Comparison of ENCODE assay signal across 18 cellular contexts in the genomic region with DNA sequence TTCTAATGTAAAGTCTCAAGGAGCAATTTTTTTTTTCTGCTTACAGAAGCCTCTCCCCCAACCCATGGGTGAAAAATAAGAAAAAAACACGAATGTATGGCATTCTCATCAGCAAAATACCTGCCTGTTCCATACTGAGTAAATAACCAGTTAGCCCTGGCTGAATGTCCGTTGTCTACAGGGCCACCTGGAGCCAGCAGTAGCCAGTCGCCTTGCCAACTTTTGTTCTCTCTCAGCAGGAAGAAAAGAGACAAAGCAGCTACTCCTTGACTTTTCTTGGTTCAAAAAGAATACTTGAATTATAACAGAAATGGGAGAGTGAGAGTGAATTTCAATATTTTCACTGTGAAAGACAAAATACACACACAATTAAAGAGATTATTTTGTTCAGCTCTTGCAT.
"Had no signal": no experiment of that assay in that cellular context is flagged by ENCODE, and none has a peak within 500 bp of the region (broad histone marks: within the 10 kb centered on the region; RNA-seq: fewer than 3 reads in every experiment).

No MANE protein-coding gene starts in this region.

- DNase-seq: activated CD4-positive, alpha-beta T cell treated with anti-CD3 and anti-CD28 coated beads, Interleukin-2, amount 10 ng/mL, durations not matched to agents 7 days and 5 days; activated CD4-positive, CD25-positive, alpha-beta regulatory T cell; activated CD8-positive, alpha-beta memory T cell treated with anti-CD3 and anti-CD28 coated beads, Interleukin-2, amount 50 U/mL, for 48 hours; activated naive CD8-positive, alpha-beta T cell treated with anti-CD3 and anti-CD28 coated beads for 36 hours; anterior cingulate cortex; brain microvascular endothelial cell; effector CD4-positive, alpha-beta T cell; foreskin fibroblast; hippocampal formation; left cardiac atrium; lower lobe of right lung; nephron progenitor cell; psoas muscle; right lobe of liver; trophoblast cell had no signal

- H3K27ac ChIP-seq: brain microvascular endothelial cell, coronary artery, lower lobe of right lung, psoas muscle, right lobe of liver, suprapubic skin had no signal

- H3K27me3 ChIP-seq: brain microvascular endothelial cell, right lobe of liver, suprapubic skin had no signal

- ATAC-seq: left cardiac atrium, lower lobe of right lung, psoas muscle, right lobe of liver had no signal

- H3K9me3 ChIP-seq: lower lobe of right lung, psoas muscle, right lobe of liver, suprapubic skin had no signal

- H3K4me3 ChIP-seq: coronary artery, lower lobe of right lung, psoas muscle, right lobe of liver, smooth muscle cell, suprapubic skin had no signal

- H3K4me2 ChIP-seq: smooth muscle cell had no signal

- H3K36me3 ChIP-seq: brain microvascular endothelial cell, lower lobe of right lung, right lobe of liver, suprapubic skin had no signal

- H3K4me1 ChIP-seq: lower lobe of right lung, psoas muscle, right lobe of liver, suprapubic skin had no signal
